10 cellular contexts compared by ENCODE assay signal in the genomic region with DNA sequence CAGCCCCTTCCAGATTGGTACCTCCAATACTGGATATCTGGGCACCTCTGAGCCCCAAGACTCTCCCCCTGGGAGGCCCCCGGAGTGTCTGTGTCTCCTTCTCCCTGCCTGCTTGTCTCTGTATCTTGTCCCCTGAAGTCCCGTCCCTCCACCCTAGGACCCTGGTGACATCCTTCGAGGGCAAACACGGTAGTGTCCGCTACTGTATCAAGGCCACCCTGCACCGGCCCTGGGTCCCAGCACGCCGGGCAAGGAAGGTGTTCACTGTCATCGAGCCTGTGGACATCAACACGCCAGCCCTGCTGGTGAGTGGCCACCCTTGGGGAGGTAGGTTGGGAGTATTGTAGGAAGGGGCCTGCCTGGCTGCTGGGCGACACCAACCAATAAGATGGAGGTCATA. TPM values are rescaled to one million over a fixed set of nuclear protein-coding genes. Genes with fewer than 3 reads are reported as not detected.
A peak's percentile ranks its signal among the peaks of the same experiment; 100 is the strongest.
DNase-seq lines count a peak whose midpoint lies in the region; ATAC-seq and TF ChIP-seq lines count a peak whose summit lies in the region.
"Had no signal": no experiment of that assay in that cellular context is flagged by ENCODE, and none has a peak within 500 bp of the region (broad histone marks: within the 10 kb centered on the region; RNA-seq: fewer than 3 reads in every experiment).

No MANE protein-coding gene starts in this region.

- H3K36me3 Mint-ChIP-seq in activated naive CD4-positive, alpha-beta T cell treated with anti-CD3 and anti-CD28 coated beads for 36 hours (ENCODE audit: low read depth): peaks cover 31% of the 10 kb centered on the region

- peak; percentile 17 for DNase-seq in activated naive CD4-positive, alpha-beta T cell treated with anti-CD3 and anti-CD28 coated beads for 36 hours
- DNase-seq in activated naive CD4-positive, alpha-beta T cell treated with Interleukin-2 at 50 U/mL for 16 hours: no peak
- DNase-seq in breast epithelium (ENCODE audit: low spot score in 2 of 2) (no peak), tibial artery (peak in 1 of 2 donors; percentile 65), NCI-H2196 (lab: John Stamatoyannopoulos, UW; ENCODE audit: unreplicated experiment) (no peak)
- no peak for DNase-seq in activated CD4-positive, alpha-beta T cell treated with anti-CD3 and anti-CD28 coated beads, Interleukin-2, amount 50 U/mL, for 1 hour
- DNase-seq: erythroblast had no signal

- peaks cover 55% of the 10 kb centered on the region for H3K4me1 Mint-ChIP-seq in activated naive CD4-positive, alpha-beta T cell treated with anti-CD3 and anti-CD28 coated beads for 36 hours (ENCODE audit: low read depth)

- H3K9me3 Mint-ChIP-seq in activated naive CD4-positive, alpha-beta T cell treated with anti-CD3 and anti-CD28 coated beads for 36 hours: no peaks in the 10 kb centered on the region
- H3K9me3 Mint-ChIP-seq: neural crest cell had no signal

- intact Hi-C loops in activated naive CD4-positive, alpha-beta T cell treated with anti-CD3 and anti-CD28 coated beads for 36 hours (cut with micrococcal nuclease): loop anchor here (2.0 kb wide), 2 partner anchors 14 to 144 kb away; a partner anchor contains a TSS
- intact Hi-C loops in breast epithelium (cut with DNase I; ENCODE audit: low total_unique reads) (loop anchor here (5.0 kb wide), 1 partner anchor 48 kb away; no protein-coding TSS in a partner anchor), tibial artery (cut with DNase I; ENCODE audit: low total_unique reads) (loop anchor here (2.0 kb wide), 1 partner anchor 44 kb away; no protein-coding TSS in a partner anchor)

- H3K27ac Mint-ChIP-seq in activated naive CD4-positive, alpha-beta T cell treated with anti-CD3 and anti-CD28 coated beads for 36 hours: peak overlapping the region; percentile 86

- H3K4me3 Mint-ChIP-seq in activated naive CD4-positive, alpha-beta T cell treated with anti-CD3 and anti-CD28 coated beads for 36 hours: peak overlapping the region; percentile 75
- H3K4me3 Mint-ChIP-seq: neural crest cell had no signal

- no peaks in the 10 kb centered on the region for H3K9me3 ChIP-seq in breast epithelium
- no peaks in the 10 kb centered on the region for H3K9me3 ChIP-seq in mononuclear cell (ENCODE audit: low read depth, low read length)
- H3K9me3 ChIP-seq in tibial artery: no peaks in the 10 kb centered on the region

- H3K27ac ChIP-seq in breast epithelium (peak overlapping the region; percentile 88 to 91), tibial artery (peak overlapping the region; percentile 84 to 88)

- no peak for TF ChIP-seq CTCF in breast epithelium (IDR thresholded peaks at IDR 0.05)
- no peak for TF ChIP-seq CTCF in tibial artery (IDR thresholded peaks at IDR 0.05)

- ATAC-seq in GM18873 (IDR thresholded peaks at IDR 0.05; ENCODE audit: low FRiP score, unreplicated experiment): no peak

- H3K27me3 ChIP-seq in breast epithelium: no peaks in the 10 kb centered on the region
- no peaks in the 10 kb centered on the region for H3K27me3 ChIP-seq in mononuclear cell (ENCODE audit: insufficient read depth, low read length)
- no peaks in the 10 kb centered on the region for H3K27me3 ChIP-seq in tibial artery

- CTCF ChIA-PET in activated naive CD4-positive, alpha-beta T cell treated with anti-CD3 and anti-CD28 coated beads for 36 hours (lab: Charles Lee): interaction anchor here (0.6 to 12.8 kb wide), 4 partner anchors 9 to 152 kb away, joined by 3 to 148 read pairs (median 6); no protein-coding TSS in a partner anchor

- no peaks in the 10 kb centered on the region for H3K27me3 Mint-ChIP-seq in activated naive CD4-positive, alpha-beta T cell treated with anti-CD3 and anti-CD28 coated beads for 36 hours (ENCODE audit: low read depth)

- H3K4me1 ChIP-seq in breast epithelium (no peaks in the 10 kb centered on the region), mononuclear cell (ENCODE audit: insufficient read depth, low read length) (peaks cover 39% of the 10 kb centered on the region), tibial artery (peaks cover 0 to 57% (median 38%) of the 10 kb centered on the region in 4 donors)

- H3K4me3 ChIP-seq in breast epithelium (peak overlapping the region; percentile 62 to 75 (median 65)), mononuclear cell (ENCODE audit: low read length) (peak overlapping the region; percentile 39), tibial artery (peak overlapping the region; percentile 64 to 70)

- TF ChIP-seq POLR2A in breast epithelium (IDR thresholded peaks at IDR 0.05): no peak

- H3K36me3 ChIP-seq in breast epithelium: no peaks in the 10 kb centered on the region
- H3K36me3 ChIP-seq in tibial artery: peaks cover 51 to 66% (median 53%) of the 10 kb centered on the region in 3 donors

RNA-seq across cellular contexts. Expression of a gene that starts 0.8 kb away (rescaled TPM):
- 10 to 100 TPM; 17.7 to 19.0 TPM for total RNA-seq in activated naive CD4-positive, alpha-beta T cell treated with anti-CD3 and anti-CD28 coated beads for 36 hours
- 10 to 100 TPM; 49.4 to 89.3 (median 53.4) TPM for total RNA-seq in breast epithelium
- total RNA-seq in mononuclear cell: 123 TPM

RNA-seq across cellular contexts. Expression of a gene that starts 41.9 kb away (rescaled TPM):
- total RNA-seq in activated naive CD4-positive, alpha-beta T cell treated with anti-CD3 and anti-CD28 coated beads for 36 hours: under 1 TPM; 0.21 to 0.30 TPM
- under 1 TPM in 2 of 3 donors, not detected in 1; 0.33 to 0.59 TPM for total RNA-seq in breast epithelium
- under 0.01 TPM for total RNA-seq in mononuclear cell
